ENCODE assay signal across 1 cellular context in genomic region chr16:86239381-86239780, GRCh38.
TF ChIP-seq lines count a peak whose summit lies in the region.

No MANE protein-coding gene starts in this region.

TF ChIP-seq in WTC11, 78 proteins besides CTCF, POLR2A, EP300 and RAD21 (continued from another document):
- TF ChIP-seq IRF1 (CRISPR knock-in tag; IDR thresholded peaks at IDR 0.05) (no peak), ZBTB43 (CRISPR knock-in tag; IDR thresholded peaks at IDR 0.05) (no peak), MYBL2 (CRISPR knock-in tag; IDR thresholded peaks at IDR 0.05) (no peak), OVOL2 (CRISPR knock-in tag; IDR thresholded peaks at IDR 0.05; ENCODE audit: borderline replicate concordance) (no peak), STAT6 (CRISPR knock-in tag; conservative IDR thresholded peaks at IDR 0.05; ENCODE audit: low read depth) (no peak), NFE2L1 (CRISPR knock-in tag; IDR thresholded peaks at IDR 0.05) (no peak), E2F5 (CRISPR knock-in tag; IDR thresholded peaks at IDR 0.05) (no peak), CREM (CRISPR knock-in tag; IDR thresholded peaks at IDR 0.05) (no peak), CBFB (CRISPR knock-in tag; IDR thresholded peaks at IDR 0.05; ENCODE audit: low read depth) (no peak), ZSCAN18 (CRISPR knock-in tag; IDR thresholded peaks at IDR 0.05) (no peak), HMGXB4 (CRISPR knock-in tag; IDR thresholded peaks at IDR 0.05) (no peak), IRF2 (CRISPR knock-in tag; IDR thresholded peaks at IDR 0.05; ENCODE audit: borderline replicate concordance, low read depth) (no peak), MAX (CRISPR knock-in tag; IDR thresholded peaks at IDR 0.05) (no peak), ZNF396 (CRISPR knock-in tag; IDR thresholded peaks at IDR 0.05; ENCODE audit: borderline replicate concordance) (no peak), ESRRA (CRISPR knock-in tag; IDR thresholded peaks at IDR 0.05; ENCODE audit: borderline replicate concordance) (no peak)
